In genomic region chr5:60196382-60197113, GRCh38 we compare ENCODE assay signal across 10 cellular contexts.
DNase-seq lines count a peak whose midpoint lies in the region; ATAC-seq and TF ChIP-seq lines count a peak whose summit lies in the region.
"Had no signal": no experiment of that assay in that cellular context is flagged by ENCODE, and none has a peak within 500 bp of the region (broad histone marks: within the 10 kb centered on the region; RNA-seq: fewer than 3 reads in every experiment).

No MANE protein-coding gene starts in this region.

- H3K27me3 ChIP-seq in PC-3 (ENCODE audit: low read length), result peaks cover 6% of the 10 kb centered on the region; the same call in 1 of the 2 replicates
- no peaks in the 10 kb centered on the region for H3K27me3 ChIP-seq in CD4-positive, alpha-beta memory T cell (ENCODE audit: insufficient read depth, low read length)
- H3K27me3 ChIP-seq: tibial nerve had no signal

- H3K4me3 ChIP-seq in PC-3 (ENCODE audit: low read length), result no peak overlapping the region
- no peak overlapping the region for H3K4me3 ChIP-seq in epithelial cell of proximal tubule (ENCODE audit: low read depth, low read length)
- H3K4me3 ChIP-seq in CD4-positive, alpha-beta memory T cell (ENCODE audit: low read length in 2 of 2), result no peak overlapping the region
- H3K4me3 ChIP-seq: tibial nerve had no signal

- H3K9me3 ChIP-seq in PC-3 (ENCODE audit: low read length), result no peaks in the 10 kb centered on the region
- no peaks in the 10 kb centered on the region for H3K9me3 ChIP-seq in CD4-positive, alpha-beta memory T cell (ENCODE audit: control insufficient read depth in 1 of 2, low read length in 2 of 2)

- BruUV-seq in PC-3 (replicated peaks; lab: Mats Ljungman, UMichigan), result no TSS peak

- DNase-seq in EH (ENCODE audit: low read depth) (peak; percentile 96), PC-3 (peak; percentile 96), epithelial cell of proximal tubule (ENCODE audit: low read depth) (peak; percentile 90), pulmonary artery endothelial cell (ENCODE audit: low read depth, low spot score) (peak; percentile 60), T-cell (no peak), KBM-7 (no peak)
- DNase-seq in CD4-positive, alpha-beta memory T cell, result no peak
- DNase-seq: NCI-H2081 had no signal

- no peak overlapping the region for H3K9ac ChIP-seq in PC-3 (ENCODE audit: low read length)

- peak overlapping the region; percentile 58 for H2AFZ ChIP-seq in PC-3 (ENCODE audit: low read length)

- no peaks in the 10 kb centered on the region for H3K9me2 ChIP-seq in PC-3 (replicated peaks; ENCODE audit: low read length)

- TF ChIP-seq CTCF in PC-3 (conservative IDR thresholded peaks at IDR 0.05; ENCODE audit: low read depth, low read length), result no peak
- no peak for TF ChIP-seq CTCF in epithelial cell of proximal tubule (conservative IDR thresholded peaks at IDR 0.05; ENCODE audit: low read depth, low read length)

- H3K9me3 Mint-ChIP-seq in T-cell, result peaks cover 7 to 25% (median 11%) of the 10 kb centered on the region in 3 donors
- H3K9me3 Mint-ChIP-seq in CD4-positive, alpha-beta memory T cell, result peaks cover 5 to 15% (median 8%) of the 10 kb centered on the region in 8 donors

- CTCF ChIA-PET in PC-3 (lab: Charles Lee), result no interaction called here
- CTCF ChIA-PET in T-cell (lab: Charles Lee), result no interaction called here
- CTCF ChIA-PET in CD4-positive, alpha-beta memory T cell (lab: Charles Lee; ENCODE audit: partially characterized antibody), result no interaction called here

- in situ Hi-C loops in KBM-7 (cut with MboI; ENCODE audit: low pct_unique_long_range_greater_than_20kb, low sequenced_read_pairs), result no loop called here

- no peaks in the 10 kb centered on the region for H3K36me3 ChIP-seq in PC-3 (ENCODE audit: low read depth, low read length)
- H3K36me3 ChIP-seq in CD4-positive, alpha-beta memory T cell (ENCODE audit: insufficient read depth, low read length), result no peaks in the 10 kb centered on the region
- H3K36me3 ChIP-seq: tibial nerve had no signal

- no peaks in the 10 kb centered on the region for H3K79me2 ChIP-seq in PC-3 (ENCODE audit: low read length)

- no peaks in the 10 kb centered on the region for H3K27me3 Mint-ChIP-seq in T-cell
- H3K27me3 Mint-ChIP-seq in CD4-positive, alpha-beta memory T cell, result no peaks in the 10 kb centered on the region

- peaks cover 10% of the 10 kb centered on the region; the same call in 1 of the 2 replicates for H3K4me1 ChIP-seq in PC-3 (ENCODE audit: insufficient read depth, low read length)
- H3K4me1 ChIP-seq in CD4-positive, alpha-beta memory T cell (ENCODE audit: insufficient read depth, low read length), result no peaks in the 10 kb centered on the region
- H3K4me1 ChIP-seq: tibial nerve had no signal

- H3K36me3 Mint-ChIP-seq in T-cell, result no peaks in the 10 kb centered on the region
- H3K36me3 Mint-ChIP-seq in CD4-positive, alpha-beta memory T cell, result no peaks in the 10 kb centered on the region

- no peaks in the 10 kb centered on the region for H3F3A ChIP-seq in PC-3 (ENCODE audit: low read length, unreplicated experiment)

- POLR2A ChIA-PET in PC-3 (lab: Charles Lee; ENCODE audit: unreplicated experiment), result interaction anchor here (0.7 kb wide), 1 partner anchor 15 kb away, joined by 4 read pairs; no protein-coding TSS in a partner anchor
- POLR2A ChIA-PET in T-cell (lab: Charles Lee), result no interaction called here
- POLR2A ChIA-PET in CD4-positive, alpha-beta memory T cell (lab: Charles Lee; ENCODE audit: partially characterized antibody), result no interaction called here

- ATAC-seq in PC-3 (peak; percentile 94), GM18873 (IDR thresholded peaks at IDR 0.05; ENCODE audit: low FRiP score, unreplicated experiment) (no peak), T-cell (replicated peaks in 1 of 4) (no peak)

- H3K27ac ChIP-seq in PC-3 (ENCODE audit: low read length), result no peak overlapping the region
- H3K27ac ChIP-seq in CD4-positive, alpha-beta memory T cell (ENCODE audit: low read depth, low read length), result no peak overlapping the region
- H3K27ac ChIP-seq: tibial nerve had no signal

- H3K4me3 Mint-ChIP-seq in T-cell, result no peak overlapping the region
- peak overlapping the region in 1 of 8 donors; percentile 39 for H3K4me3 Mint-ChIP-seq in CD4-positive, alpha-beta memory T cell

- no peaks in the 10 kb centered on the region for H3K4me1 Mint-ChIP-seq in T-cell
- H3K4me1 Mint-ChIP-seq in CD4-positive, alpha-beta memory T cell, result no peaks in the 10 kb centered on the region

- no peak overlapping the region for H3K27ac Mint-ChIP-seq in T-cell
- H3K27ac Mint-ChIP-seq in CD4-positive, alpha-beta memory T cell, result no peak overlapping the region

- intact Hi-C loops in PC-3 (cut with micrococcal nuclease), result no loop called here
- intact Hi-C loops in CD4-positive, alpha-beta memory T cell (cut with micrococcal nuclease), result no loop called here

- H3K4me2 ChIP-seq in PC-3 (ENCODE audit: low read length), result peak overlapping the region; percentile 23; the same call in 1 of the 2 replicates

- H4K20me1 ChIP-seq in PC-3 (ENCODE audit: low read length), result no peaks in the 10 kb centered on the region

Comparison
In these comparisons a context has a peak if more than half of its experiments do, and no peak if none do; other contexts are left out.
1. DNase-seq: peak in EH (single experiment), PC-3 (single experiment), epithelial cell of proximal tubule (single experiment) and pulmonary artery endothelial cell (single experiment); none in T-cell (0 of 34), CD4-positive, alpha-beta memory T cell (0 of 5) and KBM-7 (single experiment).